ENCODE assay signal across 8 cellular contexts in the genomic region with DNA sequence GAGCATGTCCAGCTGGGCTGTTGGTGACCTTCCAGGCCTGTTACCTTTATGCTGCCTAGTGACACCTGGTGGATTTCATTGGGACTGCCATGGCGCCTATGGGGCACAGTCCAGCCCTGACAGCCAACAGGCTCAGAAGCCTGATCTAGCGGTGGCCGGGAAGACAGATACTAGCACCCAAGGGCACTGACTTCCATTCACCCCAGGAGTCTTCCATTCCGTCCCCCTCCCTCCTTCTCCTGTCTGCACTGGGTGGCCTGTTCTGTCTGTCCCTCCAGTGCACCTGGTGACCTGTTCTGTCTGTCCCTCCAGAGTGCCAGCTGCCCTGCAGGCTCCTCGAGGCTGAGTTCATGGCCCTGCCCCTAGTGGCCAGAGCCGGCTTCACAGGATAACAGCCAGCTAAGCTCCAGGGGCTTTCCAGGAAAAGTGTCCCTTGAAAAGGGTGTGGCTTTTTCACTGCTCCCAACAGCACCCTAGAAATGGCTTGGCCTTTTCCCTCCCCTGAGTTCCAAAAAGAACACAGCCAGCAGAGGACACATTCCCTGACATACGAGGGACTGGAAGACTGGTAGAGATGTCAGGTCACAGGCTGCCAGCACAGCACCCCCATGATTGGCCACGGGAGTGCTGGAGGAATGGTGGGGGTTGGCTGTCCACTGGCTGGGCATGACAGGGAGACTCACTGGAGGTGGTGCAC. TPM values are rescaled to one million over a fixed set of nuclear protein-coding genes. Genes with fewer than 3 reads are reported as not detected.
A peak's percentile ranks its signal among the peaks of the same experiment; 100 is the strongest.
DNase-seq lines count a peak whose midpoint lies in the region; ATAC-seq and TF ChIP-seq lines count a peak whose summit lies in the region.
"Not testable (repeated sequence)": the region's sequence is repeated elsewhere in the genome, so short reads cannot be mapped to it uniquely, and the experiment has no call there.

No MANE protein-coding gene starts in this region.

- not testable (repeated sequence) for BruUV-seq in PC-9 (replicated peaks; lab: Mats Ljungman, UMichigan)

- not testable (repeated sequence) for H3K27ac ChIP-seq in ACC112 (ENCODE audit: low read depth, low read length); PC-9; lower lobe of right lung

- not testable (repeated sequence) for H3F3A ChIP-seq in PC-9 (ENCODE audit: insufficient read depth, low read depth)

- DNase-seq in PC-9 (peak; percentile 38 to 82), lower lobe of right lung (peak; percentile 89)
- peak; percentile 86 to 87 for DNase-seq in activated T-cell treated with anti-CD3 and anti-CD28 coated beads, Interleukin-2, amount 50 U/mL, for 48 hours
- DNase-seq in stimulated activated CD4-positive, alpha-beta T cell treated with anti-CD3 and anti-CD28 coated beads, Interleukin-1b, Interleukin-23, amount 100 ng/mL, for 4 hours (ENCODE audit: low read depth in 2 of 2): peak; percentile 32 to 62

- not testable (repeated sequence) for H3K9me3 ChIP-seq in PC-9 (ENCODE audit: insufficient read depth, low read depth); lower lobe of right lung

- not testable (repeated sequence) for H3K9me2 ChIP-seq in PC-9 (ENCODE audit: insufficient read depth)

- POLR2A ChIA-PET in PC-9 (lab: Charles Lee; ENCODE audit: unreplicated experiment): interaction anchor here (0.7 kb wide), 1 partner anchor 69 kb away, joined by 3 read pairs; no protein-coding TSS in a partner anchor

- H3K4me3 ChIP-seq in ACC112 (ENCODE audit: low read depth, low read length) (peak overlapping the region; percentile 68), PC-9 (peak overlapping the region; percentile 26; the same call in 1 of the 2 replicates), lower lobe of right lung (peak overlapping the region; percentile 30)

- H3K79me2 ChIP-seq in ACC112 (ENCODE audit: control insufficient read depth, insufficient read depth, low read length, unreplicated experiment); PC-9 (ENCODE audit: low read depth): not testable (repeated sequence)

- CTCF ChIA-PET in PC-9 (lab: Charles Lee): interaction anchor here (0.7 to 1.1 kb wide), 2 partner anchors 70 to 71 kb away, joined by 3 to 4 read pairs; no protein-coding TSS in a partner anchor

- ATAC-seq in GM18868 (IDR thresholded peaks at IDR 0.05; ENCODE audit: unreplicated experiment) (peak; percentile 80), HG02938 (IDR thresholded peaks at IDR 0.05; ENCODE audit: unreplicated experiment) (peak; percentile 93), esophagus mucosa (peak; percentile 87), lower lobe of right lung (peak; percentile 98 to 99)

- H3K36me3 ChIP-seq in ACC112 (ENCODE audit: insufficient read depth, low read length); PC-9 (ENCODE audit: low read depth); lower lobe of right lung: not testable (repeated sequence)

- H2AFZ ChIP-seq in ACC112 (ENCODE audit: low read length, unreplicated experiment) (peak overlapping the region; percentile 85), PC-9 (peak overlapping the region; percentile 71; the same call in 1 of the 2 replicates)

- H4K20me1 ChIP-seq in PC-9 (ENCODE audit: insufficient read depth): not testable (repeated sequence)

- H3K4me2 ChIP-seq in PC-9: peak overlapping the region; percentile 72

- TF ChIP-seq CTCF in PC-9 (conservative IDR thresholded peaks at IDR 0.05) (peak; percentile 81), lower lobe of right lung (IDR thresholded peaks at IDR 0.05) (peak; percentile 66)

- H3K27me3 ChIP-seq in ACC112 (ENCODE audit: insufficient read depth, low read length); PC-9 (ENCODE audit: insufficient read depth, low read depth); lower lobe of right lung (ENCODE audit: low read depth): not testable (repeated sequence)

- H3K4me1 ChIP-seq in ACC112 (ENCODE audit: control insufficient read depth, insufficient read depth, low read length, unreplicated experiment); PC-9 (replicated peaks; ENCODE audit: insufficient read depth); lower lobe of right lung: not testable (repeated sequence)

- intact Hi-C loops in PC-9 (cut with micrococcal nuclease; ENCODE audit: unreplicated experiment): loop anchor here (10.0 kb wide), 1 partner anchor 66 kb away; no protein-coding TSS in a partner anchor
- intact Hi-C loops in lower lobe of right lung (cut with DNase I): not testable (repeated sequence)

RNA-seq across cellular contexts. Expression of a gene that starts 15.2 kb away (rescaled TPM):
- total RNA-seq in PC-9 (2021): 0.35 TPM in 1 of 2 replicates, not detected in the other
- not detected for total RNA-seq in esophagus mucosa
- not detected for total RNA-seq in lower lobe of right lung

RNA-seq across cellular contexts. Expression of a gene that starts 15.2 kb away (rescaled TPM):
- total RNA-seq in PC-9 (2021) (10.6 and 10.8 TPM in 2 replicates), esophagus mucosa (7.7 TPM), lower lobe of right lung (18.5 TPM)

RNA-seq across cellular contexts. Expression of a gene that starts 16.3 kb away (rescaled TPM):
- total RNA-seq in PC-9 (2021): 0.22 TPM in 1 of 2 replicates, not detected in the other
- total RNA-seq in esophagus mucosa: not detected
- not detected for total RNA-seq in lower lobe of right lung
